In genomic region chr5:136356747-136357469, GRCh38 we compare ENCODE assay signal across 35 cellular contexts. TPM values are rescaled to one million over a fixed set of nuclear protein-coding genes. Genes with fewer than 3 reads are reported as not detected.
"Had no signal": no experiment of that assay in that cellular context is flagged by ENCODE, and none has a peak within 500 bp of the region (broad histone marks: within the 10 kb centered on the region; RNA-seq: fewer than 3 reads in every experiment).

No MANE protein-coding gene starts in this region.

- H3K27ac ChIP-seq: brain microvascular endothelial cell, colonic mucosa, epithelial cell of prostate, esophagus squamous epithelium, WERI-Rb-1 had no signal

- FAIRE-seq: astrocyte, bronchial epithelial cell, endometrium, endothelial cell of umbilical vein had no signal

- H3K4me1 ChIP-seq: colonic mucosa, esophagus squamous epithelium had no signal

- H3K27ac Mint-ChIP-seq: activated CD4-positive, alpha-beta memory T cell treated with anti-CD3 and anti-CD28 coated beads, Interleukin-2, amount 10 ng/mL, durations not matched to agents 7 days and 5 days; activated CD4-positive, alpha-beta T cell treated with anti-CD3 and anti-CD28 coated beads for 36 hours; activated CD4-positive, alpha-beta T cell treated with anti-CD3 and anti-CD28 coated beads, Interleukin-2, amount 10 ng/mL, durations not matched to agents 24 days and 14 days; activated naive CD4-positive, alpha-beta T cell treated with anti-CD3 and anti-CD28 coated beads, Interleukin-2, amount 10 ng/mL, durations not matched to agents 7 days and 5 days; activated naive CD4-positive, alpha-beta T cell treated with anti-CD3 and anti-CD28 coated beads, Interleukin-2, amount 50 U/mL, for 72 hours; activated naive CD8-positive, alpha-beta T cell treated with anti-CD3 and anti-CD28 coated beads, Interleukin-2, amount 10 ng/mL, durations not matched to agents 7 days and 5 days; activated T-cell treated with anti-CD3 and anti-CD28 coated beads, Interleukin-2, amount 50 U/mL, for 24 hours; activated T-cell treated with anti-CD3 and anti-CD28 coated beads, Interleukin-2, amount 50 U/mL, for 72 hours; T-helper 17 cell; T-helper 2 cell treated with Interferon-gamma antibody and Interleukin-4, amounts not matched to agents 5 μg/mL and 100 μg/mL, for 36 hours had no signal

- H3K4me1 Mint-ChIP-seq: activated CD4-positive, alpha-beta memory T cell treated with anti-CD3 and anti-CD28 coated beads, Interleukin-2, amount 10 ng/mL, durations not matched to agents 7 days and 5 days; activated CD4-positive, alpha-beta T cell treated with anti-CD3 and anti-CD28 coated beads for 36 hours; activated CD4-positive, alpha-beta T cell treated with anti-CD3 and anti-CD28 coated beads, Interleukin-2, amount 10 ng/mL, durations not matched to agents 24 days and 14 days; activated naive CD4-positive, alpha-beta T cell treated with anti-CD3 and anti-CD28 coated beads, Interleukin-2, amount 10 ng/mL, durations not matched to agents 7 days and 5 days; activated naive CD8-positive, alpha-beta T cell treated with anti-CD3 and anti-CD28 coated beads, Interleukin-2, amount 10 ng/mL, durations not matched to agents 7 days and 5 days; T-helper 17 cell had no signal

- H3K36me3 Mint-ChIP-seq: activated naive CD4-positive, alpha-beta T cell treated with anti-CD3 and anti-CD28 coated beads, Interleukin-2, amount 10 ng/mL, durations not matched to agents 7 days and 5 days; activated naive CD4-positive, alpha-beta T cell treated with anti-CD3 and anti-CD28 coated beads, Interleukin-2, amount 50 U/mL, for 72 hours; activated naive CD8-positive, alpha-beta T cell treated with anti-CD3 and anti-CD28 coated beads, Interleukin-2, amount 10 ng/mL, durations not matched to agents 7 days and 5 days had no signal

- ATAC-seq: activated CD4-positive, alpha-beta T cell treated with anti-CD3 and anti-CD28 coated beads for 36 hours; activated naive CD4-positive, alpha-beta T cell treated with anti-CD3 and anti-CD28 coated beads, Interleukin-2, amount 50 U/mL, for 72 hours; activated T-cell treated with anti-CD3 and anti-CD28 coated beads, Interleukin-2, amount 50 U/mL, for 72 hours; T-helper 17 cell had no signal

- H3K9me3 ChIP-seq: colonic mucosa, esophagus squamous epithelium had no signal

- H3K27me3 ChIP-seq: brain microvascular endothelial cell, colonic mucosa, esophagus squamous epithelium had no signal

- H3K27me3 Mint-ChIP-seq: activated CD4-positive, alpha-beta memory T cell treated with anti-CD3 and anti-CD28 coated beads, Interleukin-2, amount 10 ng/mL, durations not matched to agents 7 days and 5 days; activated CD4-positive, alpha-beta T cell treated with anti-CD3 and anti-CD28 coated beads, Interleukin-2, amount 10 ng/mL, durations not matched to agents 24 days and 14 days; activated naive CD4-positive, alpha-beta T cell treated with anti-CD3 and anti-CD28 coated beads, Interleukin-2, amount 10 ng/mL, durations not matched to agents 7 days and 5 days; activated T-cell treated with anti-CD3 and anti-CD28 coated beads, Interleukin-2, amount 50 U/mL, for 24 hours; T-helper 17 cell had no signal

- H3K4me3 Mint-ChIP-seq: activated CD4-positive, alpha-beta memory T cell treated with anti-CD3 and anti-CD28 coated beads, Interleukin-2, amount 10 ng/mL, durations not matched to agents 7 days and 5 days; activated CD4-positive, alpha-beta T cell treated with anti-CD3 and anti-CD28 coated beads for 36 hours; activated CD4-positive, alpha-beta T cell treated with anti-CD3 and anti-CD28 coated beads, Interleukin-2, amount 10 ng/mL, durations not matched to agents 24 days and 14 days; activated naive CD4-positive, alpha-beta T cell treated with anti-CD3 and anti-CD28 coated beads, Interleukin-2, amount 10 ng/mL, durations not matched to agents 7 days and 5 days; activated naive CD8-positive, alpha-beta T cell treated with anti-CD3 and anti-CD28 coated beads, Interleukin-2, amount 10 ng/mL, durations not matched to agents 7 days and 5 days; activated T-cell treated with anti-CD3 and anti-CD28 coated beads, Interleukin-2, amount 50 U/mL, for 24 hours; activated T-cell treated with anti-CD3 and anti-CD28 coated beads, Interleukin-2, amount 50 U/mL, for 72 hours; T-helper 17 cell; T-helper 2 cell treated with Interferon-gamma antibody and Interleukin-4, amounts not matched to agents 5 μg/mL and 100 μg/mL, for 36 hours had no signal

- H3K9me3 Mint-ChIP-seq: activated CD4-positive, alpha-beta T cell treated with anti-CD3 and anti-CD28 coated beads, Interleukin-2, amount 10 ng/mL, durations not matched to agents 24 days and 14 days; activated naive CD4-positive, alpha-beta T cell treated with anti-CD3 and anti-CD28 coated beads, Interleukin-2, amount 10 ng/mL, durations not matched to agents 7 days and 5 days; T-helper 2 cell treated with Interferon-gamma antibody and Interleukin-4, amounts not matched to agents 5 μg/mL and 100 μg/mL, for 36 hours had no signal

- H3K4me3 ChIP-seq: colonic mucosa, esophagus squamous epithelium had no signal

- DNase-seq: activated CD4-positive, alpha-beta memory T cell treated with anti-CD3 and anti-CD28 coated beads, Interleukin-2, amount 10 ng/mL, durations not matched to agents 7 days and 5 days; activated CD4-positive, alpha-beta T cell treated with anti-CD3 and anti-CD28 coated beads for 36 hours; activated CD4-positive, alpha-beta T cell treated with anti-CD3 and anti-CD28 coated beads, Interleukin-2, amount 10 ng/mL, durations not matched to agents 24 days and 14 days; activated CD4-positive, alpha-beta T cell treated with anti-CD3 and anti-CD28 coated beads, Interleukin-2, amount 50 U/mL, for 4 hours; activated CD4-positive, CD25-positive, alpha-beta regulatory T cell; activated CD4-positive, CD25-positive, alpha-beta regulatory T cell treated with anti-CD3 and anti-CD28 coated beads, Interleukin-2, amount 50 U/mL, for 72 hours; activated CD8-positive, alpha-beta memory T cell treated with anti-CD3 and anti-CD28 coated beads, Interleukin-2, amount 50 U/mL, for 48 hours; activated gamma-delta T cell; activated naive CD4-positive, alpha-beta T cell; activated naive CD4-positive, alpha-beta T cell treated with anti-CD3 and anti-CD28 coated beads, Interleukin-2, amount 10 ng/mL, durations not matched to agents 7 days and 5 days; activated naive CD8-positive, alpha-beta T cell treated with anti-CD3 and anti-CD28 coated beads, Interleukin-2, amount 10 ng/mL, durations not matched to agents 7 days and 5 days; activated T-cell treated with anti-CD3 and anti-CD28 coated beads for 4 hours; activated T-cell treated with anti-CD3 and anti-CD28 coated beads, Interleukin-2, amount 50 U/mL, for 24 hours; activated T-cell treated with anti-CD3 and anti-CD28 coated beads, Interleukin-2, amount 50 U/mL, for 72 hours; brain microvascular endothelial cell; colonic mucosa; effector CD8-positive, alpha-beta T cell; esophagus squamous epithelium; foreskin melanocyte; T-helper 1 cell; T-helper 17 cell; T1000; WERI-Rb-1 had no signal

- H3K36me3 ChIP-seq: brain microvascular endothelial cell, colonic mucosa, esophagus squamous epithelium, WERI-Rb-1 had no signal

RNA-seq across cellular contexts. Expression of gene TRPC7, which starts 8.4 kb away (rescaled TPM):
- total RNA-seq: activated CD4-positive, alpha-beta memory T cell treated with anti-CD3 and anti-CD28 coated beads, Interleukin-2, amount 10 ng/mL, durations not matched to agents 7 days and 5 days; activated CD4-positive, alpha-beta T cell treated with anti-CD3 and anti-CD28 coated beads for 36 hours; activated CD4-positive, alpha-beta T cell treated with anti-CD3 and anti-CD28 coated beads, Interleukin-2, amount 10 ng/mL, durations not matched to agents 24 days and 14 days; activated naive CD4-positive, alpha-beta T cell treated with anti-CD3 and anti-CD28 coated beads, Interleukin-2, amount 50 U/mL, for 72 hours; activated naive CD8-positive, alpha-beta T cell treated with anti-CD3 and anti-CD28 coated beads, Interleukin-2, amount 10 ng/mL, durations not matched to agents 7 days and 5 days; activated T-cell treated with anti-CD3 and anti-CD28 coated beads, Interleukin-2, amount 50 U/mL, for 72 hours; astrocyte; bronchial epithelial cell; cardiac septum; colonic mucosa; dermis microvascular lymphatic vessel endothelial cell; endothelial cell of umbilical vein; esophagus squamous epithelium; fibroblast of lung; fibroblast of villous mesenchyme; T-helper 17 cell had no signal
- polyA plus RNA-seq: endothelial cell of umbilical vein, esophagus, fibroblast of lung had no signal
